ENCODE assay signal across 8 cellular contexts in genomic region chr10:63236113-63236935, GRCh38.
DNase-seq lines count a peak whose midpoint lies in the region; ATAC-seq and TF ChIP-seq lines count a peak whose summit lies in the region.

No MANE protein-coding gene starts in this region.

- ATAC-seq in GM19397 (IDR thresholded peaks at IDR 0.05; ENCODE audit: unreplicated experiment), result peak; percentile 85
- ATAC-seq in HG03457 (IDR thresholded peaks at IDR 0.05; ENCODE audit: unreplicated experiment), result peak; percentile 73
- ATAC-seq in sciatic nerve, result peak; percentile 86

- TF ChIP-seq CTCF in fibroblast of pulmonary artery (IDR thresholded peaks at IDR 0.05; ENCODE audit: low read length, missing control alignments), result no peak

- peaks cover 0 to 13% (median 2%) of the 10 kb centered on the region in 3 donors for H3K36me3 Mint-ChIP-seq in CD8-positive, alpha-beta memory T cell

- peaks cover 55 to 74% (median 69%) of the 10 kb centered on the region in 3 donors for H3K4me1 Mint-ChIP-seq in CD8-positive, alpha-beta memory T cell

- H3K27me3 ChIP-seq in CD8-positive, alpha-beta memory T cell (ENCODE audit: insufficient read depth, low read length, poor library complexity, severe bottlenecking), result no peaks in the 10 kb centered on the region

- peaks cover 56% of the 10 kb centered on the region for H3K4me1 ChIP-seq in CD8-positive, alpha-beta memory T cell (ENCODE audit: insufficient read depth, low read length)

- DNase-seq in CD8-positive, alpha-beta memory T cell, result no peak
- DNase-seq in SW 1271 (lab: John Stamatoyannopoulos, UW) (peak; percentile 58 to 91), fibroblast of pulmonary artery (ENCODE audit: low read depth) (peak; percentile 86), sciatic nerve (ENCODE audit: low spot score) (no peak)
- no peak for DNase-seq in activated CD8-positive, alpha-beta memory T cell treated with anti-CD3 and anti-CD28 coated beads, Interleukin-2, amount 50 U/mL, for 48 hours
- no peak for DNase-seq in stimulated activated CD4-positive, alpha-beta T cell treated with anti-CD3 and anti-CD28 coated beads, Interleukin-2, amount 100 ng/mL, for 24 hours

- H3K27me3 Mint-ChIP-seq in CD8-positive, alpha-beta memory T cell, result no peaks in the 10 kb centered on the region

- H3K27ac Mint-ChIP-seq in CD8-positive, alpha-beta memory T cell, result peak overlapping the region in 7 of 8 donors; percentile 10 to 87 (median 29)

- CTCF ChIA-PET in CD8-positive, alpha-beta memory T cell (lab: Charles Lee), result interaction anchor here (0.9 to 1.9 kb wide), 3 partner anchors 9 to 19 kb away, joined by 3 to 7 read pairs (median 5); no protein-coding TSS in a partner anchor

- no peaks in the 10 kb centered on the region for H3K9me3 ChIP-seq in CD8-positive, alpha-beta memory T cell (ENCODE audit: low read length)

- no peak overlapping the region for H3K4me3 ChIP-seq in CD8-positive, alpha-beta memory T cell (ENCODE audit: low read length)
- no peak overlapping the region for H3K4me3 ChIP-seq in fibroblast of pulmonary artery (replicated peaks; ENCODE audit: low read depth, low read length)

- POLR2A ChIA-PET in CD8-positive, alpha-beta memory T cell (lab: Charles Lee), result interaction anchor here (1.0 kb wide), 1 partner anchor 25 kb away, joined by 3 read pairs; no protein-coding TSS in a partner anchor

- no peaks in the 10 kb centered on the region for H3K36me3 ChIP-seq in CD8-positive, alpha-beta memory T cell (ENCODE audit: insufficient read depth, low read length)

- intact Hi-C loops in sciatic nerve (cut with DNase I), result no loop called here

- no peaks in the 10 kb centered on the region for H3K9me3 Mint-ChIP-seq in CD8-positive, alpha-beta memory T cell

- peak overlapping the region in 3 of 7 donors; percentile 29 to 51 (median 36) for H3K4me3 Mint-ChIP-seq in CD8-positive, alpha-beta memory T cell

- H3K27ac ChIP-seq in CD8-positive, alpha-beta memory T cell (ENCODE audit: low read depth, low read length), result peak overlapping the region; percentile 35

Comparison
In these comparisons a context has a peak if more than half of its experiments do, and no peak if none do; other contexts are left out.
1. DNase-seq: peak in SW 1271 (2 of 2) and fibroblast of pulmonary artery (single experiment); none in CD8-positive, alpha-beta memory T cell (0 of 5), sciatic nerve (single experiment), activated CD8-positive, alpha-beta memory T cell treated with anti-CD3 and anti-CD28 coated beads, Interleukin-2, amount 50 U/mL, for 48 hours (single experiment) and stimulated activated CD4-positive, alpha-beta T cell treated with anti-CD3 and anti-CD28 coated beads, Interleukin-2, amount 100 ng/mL, for 24 hours (0 of 2).
2. Peak in every context shown above with its lines, with median percentiles within 50 percentile points of each other: ATAC-seq.